18 cellular contexts compared by ENCODE assay signal in the genomic region with DNA sequence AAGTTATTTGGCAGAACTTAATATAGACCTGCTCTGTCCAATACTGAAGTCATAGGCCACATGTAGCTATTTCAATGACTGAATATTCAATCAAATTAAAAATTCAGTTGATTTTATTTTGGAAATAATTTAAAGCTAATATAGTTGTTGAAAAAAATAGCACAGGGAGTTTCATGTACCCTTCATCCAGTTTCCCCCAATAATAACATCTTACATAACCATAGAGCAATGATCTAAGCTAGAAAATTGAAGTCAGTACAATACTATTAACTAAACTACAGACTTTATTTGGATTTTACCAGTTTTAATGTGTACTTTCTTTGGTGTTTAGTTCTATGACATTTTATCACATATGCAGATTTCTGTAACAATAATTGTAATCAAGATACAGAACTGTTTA.
"Had no signal": no experiment of that assay in that cellular context is flagged by ENCODE, and none has a peak within 500 bp of the region (broad histone marks: within the 10 kb centered on the region; RNA-seq: fewer than 3 reads in every experiment).

No MANE protein-coding gene starts in this region.

- H3K4me1 ChIP-seq: neural progenitor cell, pancreas, parathyroid adenoma, prostate gland, right atrium auricular region, sigmoid colon, spleen had no signal

- ATAC-seq: naive thymus-derived CD8-positive, alpha-beta T cell; natural killer cell; natural killer cell treated with Interleukin-12 subunit alpha and Interleukin-12 subunit beta and Interleukin-15 and Interleukin-18, amount 100 ng/mL, for 72 hours; pancreas; psoas muscle; right cardiac atrium; right lobe of liver; sciatic nerve had no signal

- H3K36me3 ChIP-seq: neural progenitor cell, neutrophil, ovary, pancreas, prostate gland, right atrium auricular region, right lobe of liver, sigmoid colon, spleen had no signal

- H3K4me3 ChIP-seq: neural progenitor cell, ovary, pancreas, prostate gland, psoas muscle, right atrium auricular region, right lobe of liver, sigmoid colon, skin epidermis, smooth muscle cell, spleen had no signal

- H3K27ac ChIP-seq: neural progenitor cell, neutrophil, ovary, pancreas, parathyroid adenoma, prostate gland, psoas muscle, right atrium auricular region, right lobe of liver, sigmoid colon, skin epidermis, spleen had no signal

- H3K9me3 ChIP-seq: neutrophil, ovary, pancreas, prostate gland, psoas muscle, right atrium auricular region, right lobe of liver, sigmoid colon had no signal
